Comparison of ENCODE assay signal across 17 cellular contexts in the genomic region with DNA sequence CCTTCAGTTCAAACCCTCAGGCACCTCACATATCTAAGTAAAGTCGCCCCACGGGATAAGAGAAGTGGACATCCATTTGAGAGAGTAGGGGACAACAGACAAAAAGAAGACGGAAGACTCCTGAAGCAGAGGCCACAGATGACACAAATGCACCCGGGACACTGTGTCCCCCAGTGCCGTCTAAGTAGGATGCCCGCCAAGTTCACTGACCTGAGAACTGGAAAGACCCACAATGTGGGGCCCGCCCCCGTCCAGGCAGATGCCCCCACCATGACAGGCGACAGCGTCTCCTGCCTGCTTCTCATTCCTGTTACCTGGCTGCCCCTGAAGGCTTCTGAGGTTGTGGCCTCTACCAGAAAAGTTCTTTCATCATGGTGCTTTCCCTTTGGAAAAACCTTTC. TPM values are rescaled to one million over a fixed set of nuclear protein-coding genes. Genes with fewer than 3 reads are reported as not detected.
DNase-seq lines count a peak whose midpoint lies in the region; ATAC-seq and TF ChIP-seq lines count a peak whose summit lies in the region.
"Had no signal": no experiment of that assay in that cellular context is flagged by ENCODE, and none has a peak within 500 bp of the region (broad histone marks: within the 10 kb centered on the region; RNA-seq: fewer than 3 reads in every experiment).

No MANE protein-coding gene starts in this region.

- H3K9me3 ChIP-seq in gastrocnemius medialis: no peaks in the 10 kb centered on the region
- H3K9me3 ChIP-seq: A549; BLaER1 treated with 17β-estradiol and CSF1 and Interleukin-3, amounts not matched to agents 10 nM and 100 nM; Caco-2 had no signal

- H3K36me3 ChIP-seq in GM23338 (ENCODE audit: insufficient read depth) (no peaks in the 10 kb centered on the region), gastrocnemius medialis (peaks cover 0 to 21% of the 10 kb centered on the region in 2 donors)

- H3K36me3 Mint-ChIP-seq in GM23338 (ENCODE audit: low read depth): peaks cover 14% of the 10 kb centered on the region; the same call in 2 of the 3 replicates

- H3K9me2 ChIP-seq in GM23338 (ENCODE audit: insufficient read depth): no peaks in the 10 kb centered on the region

- in situ Hi-C loops in gastrocnemius medialis (cut with MboI; ENCODE audit: low sequenced_read_pairs in 4 of 4): no loop called here

- H3K4me2 ChIP-seq in GM23338: no peak overlapping the region
- H3K4me2 ChIP-seq: A549; BLaER1 treated with 17β-estradiol and CSF1 and Interleukin-3, amounts not matched to agents 10 nM and 100 nM had no signal

- H4K20me1 ChIP-seq in GM23338 (replicated peaks; ENCODE audit: insufficient read depth): peaks cover 13% of the 10 kb centered on the region

- peaks cover 39% of the 10 kb centered on the region for H3K79me2 ChIP-seq in GM23338 (replicated peaks; ENCODE audit: insufficient read depth)

- H3K27ac ChIP-seq in GM23338 (ENCODE audit: low read depth) (no peak overlapping the region), gastrocnemius medialis (peak overlapping the region; percentile 17 to 61 (median 42))
- H3K27ac ChIP-seq: 22Rv1; A549; BLaER1 treated with 17β-estradiol and CSF1 and Interleukin-3, amounts not matched to agents 10 nM and 100 nM; C4-2B had no signal

- ATAC-seq in Right ventricle myocardium inferior (no peak), left cardiac atrium (no peak), GM23338 (no peak), gastrocnemius medialis (no peak)
- ATAC-seq: A549; CD8-positive, alpha-beta T cell had no signal

- H3K4me1 Mint-ChIP-seq in GM23338: peaks cover 3% of the 10 kb centered on the region; the same call in 2 of the 3 replicates

- no peak for TF ChIP-seq POLR2A in gastrocnemius medialis (IDR thresholded peaks at IDR 0.05)

- no peak overlapping the region for H3K4me3 Mint-ChIP-seq in GM23338
- H3K4me3 Mint-ChIP-seq: B cell; CD4-positive, alpha-beta T cell; CD8-positive, alpha-beta T cell had no signal

- H3K4me3 ChIP-seq in GM23338 (no peak overlapping the region), gastrocnemius medialis (no peak overlapping the region)
- H3K4me3 ChIP-seq: A549; BLaER1 treated with 17β-estradiol and CSF1 and Interleukin-3, amounts not matched to agents 10 nM and 100 nM had no signal

- peak overlapping the region; percentile 36; the same call in 1 of the 2 replicates for H3K27ac Mint-ChIP-seq in GM23338
- H3K27ac Mint-ChIP-seq: B cell; CD4-positive, alpha-beta T cell; CD8-positive, alpha-beta T cell had no signal

- H3K27me3 ChIP-seq in GM23338 (ENCODE audit: insufficient read depth): no peaks in the 10 kb centered on the region
- H3K27me3 ChIP-seq in gastrocnemius medialis: no peaks in the 10 kb centered on the region
- H3K27me3 ChIP-seq: BLaER1 treated with 17β-estradiol and CSF1 and Interleukin-3, amounts not matched to agents 10 nM and 100 nM had no signal

- TF ChIP-seq CTCF in GM23338 (conservative IDR thresholded peaks at IDR 0.05; ENCODE audit: low read depth in 2 of 2): no peak
- no peak for TF ChIP-seq CTCF in gastrocnemius medialis (IDR thresholded peaks at IDR 0.05 in 4 of 5, conservative IDR thresholded peaks at IDR 0.05 in 1 of 5)

- H3K27me3 Mint-ChIP-seq in GM23338 (ENCODE audit: insufficient read depth, low read depth, poor library complexity): peaks cover 5% of the 10 kb centered on the region
- H3K27me3 Mint-ChIP-seq: B cell; CD4-positive, alpha-beta T cell had no signal

- no peaks in the 10 kb centered on the region for H3F3A ChIP-seq in GM23338 (replicated peaks; ENCODE audit: low read depth)

- no peaks in the 10 kb centered on the region for H3K4me1 ChIP-seq in GM23338 (ENCODE audit: insufficient read depth)
- peaks cover 4 to 13% of the 10 kb centered on the region in 2 donors for H3K4me1 ChIP-seq in gastrocnemius medialis
- H3K4me1 ChIP-seq: A549, Caco-2 had no signal

- no peak overlapping the region for H2AFZ ChIP-seq in GM23338

- H3K9me3 Mint-ChIP-seq in GM23338: no peaks in the 10 kb centered on the region
- H3K9me3 Mint-ChIP-seq: CD4-positive, alpha-beta T cell; CD8-positive, alpha-beta T cell had no signal

- intact Hi-C loops in Right ventricle myocardium inferior (cut with DNase I) (no loop called here), left cardiac atrium (cut with DNase I) (no loop called here), gastrocnemius medialis (cut with DNase I; ENCODE audit: low total_unique reads) (no loop called here)

- DNase-seq in Right ventricle myocardium inferior (ENCODE audit: missing footprints) (peak; percentile 52), left cardiac atrium (no peak), GM23338 (ENCODE audit: low spot score) (no peak), gastrocnemius medialis (no peak)
- DNase-seq in activated naive CD4-positive, alpha-beta T cell treated with anti-CD3 and anti-CD28 coated beads, Interleukin-2, amount 50 U/mL, for 16 hours: no peak
- DNase-seq: AML-193; Caco-2; Calu3; CD4-positive, alpha-beta T cell; CD8-positive, alpha-beta T cell; DMS79 treated with DMSO at 0.1 percent for 48 hours; GF-D8 had no signal

TF ChIP-seq in GM23338, 12 proteins besides CTCF, POLR2A, EP300 and RAD21 (continues in another document):
- TF ChIP-seq ETS1 (IDR thresholded peaks at IDR 0.05): no peak

RNA-seq across cellular contexts. Expression of gene ANKRD27, which starts 16.9 kb away (rescaled TPM):
- total RNA-seq in Right ventricle myocardium inferior: 25.9 TPM
- 10 to 100 TPM; 23.8 to 26.9 TPM for total RNA-seq in left cardiac atrium
- total RNA-seq in GM23338 (2014; rRNA removed; shearing (Covaris generic)): 48.7 and 51.6 TPM in 2 replicates
- 16.5 and 16.7 TPM in 2 replicates for polyA plus RNA-seq in GM23338 (2016; fragmentation: Nextera tagmentation; extraction: Ambion mirVana)
- 10 to 100 TPM; 36.4 to 78.3 (median 53.5) TPM for total RNA-seq in gastrocnemius medialis

RNA-seq across cellular contexts. Expression of gene RGS9BP, which starts 17.6 kb away (rescaled TPM):
- total RNA-seq in Right ventricle myocardium inferior: 12.5 TPM
- total RNA-seq in left cardiac atrium: 10 to 100 TPM in 1 of 2 donors, 1 to 10 TPM in 1; 8.1 to 13.8 TPM
- total RNA-seq in GM23338 (2014; rRNA removed; shearing (Covaris generic)): 0.43 and 0.83 TPM in 2 replicates
- 0.09 TPM in 1 of 2 replicates, not detected in the other for polyA plus RNA-seq in GM23338 (2016; fragmentation: Nextera tagmentation; extraction: Ambion mirVana)
- total RNA-seq in gastrocnemius medialis: 10 to 100 TPM in 1 of 4 donors, 1 to 10 TPM in 3; 3.9 to 10.6 (median 6.0) TPM

RNA-seq across cellular contexts. Expression of gene NUDT19, which starts 33.5 kb away (rescaled TPM):
- total RNA-seq in Right ventricle myocardium inferior (23.8 TPM), left cardiac atrium (10 to 100 TPM; 12.6 to 14.7 TPM), gastrocnemius medialis (10 to 100 TPM; 28.8 to 34.8 (median 29.2) TPM)
- 3.5 and 3.9 TPM in 2 replicates for total RNA-seq in GM23338 (2014; rRNA removed; shearing (Covaris generic))
- 2.1 and 2.4 TPM in 2 replicates for polyA plus RNA-seq in GM23338 (2016; fragmentation: Nextera tagmentation; extraction: Ambion mirVana)
